8 cellular contexts compared by ENCODE assay signal in genomic region chr3:72176537-72177041, GRCh38.
DNase-seq lines count a peak whose midpoint lies in the region; ATAC-seq, FAIRE-seq and TF ChIP-seq lines count a peak whose summit lies in the region.

No MANE protein-coding gene starts in this region.

- no peaks in the 10 kb centered on the region for H3K36me3 ChIP-seq in GM12878 (ENCODE audit: control insufficient read depth in 2 of 2, insufficient read depth in 2 of 2, low read length in 1 of 2)
- no peaks in the 10 kb centered on the region for H3K36me3 ChIP-seq in suprapubic skin
- H3K36me3 ChIP-seq in psoas muscle (ENCODE audit: insufficient read depth in 1 of 2, low read depth in 1 of 2): no peaks in the 10 kb centered on the region

- H3K4me3 ChIP-seq in GM12878 (peak overlapping the region; percentile 39), suprapubic skin (no peak overlapping the region), psoas muscle (no peak overlapping the region)

- BruUV-seq in GM12878 (replicated peaks; lab: Mats Ljungman, UMichigan): no TSS peak

- WGBS in GM12878 (ENCODE audit: insufficient coverage, insufficient replicate concordance, low lambda C conversion rate, missing lambda C conversion rate): under 1% methylated on average over 8 of the region's 8 CpGs
- 90% methylated on average over 8 of the region's 8 CpGs for WGBS in suprapubic skin
- 87 to 88% (median 87%) methylated on average over 8 of the region's 8 CpGs for WGBS in psoas muscle, 3 donors

- H2AFZ ChIP-seq in GM12878 (ENCODE audit: control insufficient read depth, low read depth, low read length): no peak overlapping the region

- no peaks in the 10 kb centered on the region for H4K20me1 ChIP-seq in GM12878 (ENCODE audit: control insufficient read depth, insufficient read depth)

- no peaks in the 10 kb centered on the region for H3K79me2 ChIP-seq in GM12878 (ENCODE audit: control insufficient read depth, insufficient read depth, low read length)

- CTCF ChIA-PET in GM12878 (lab: Yijun Ruan, JAX): interaction anchor here (1.5 to 1.9 kb wide), 2 partner anchors 13 to 75 kb away, joined by 3 to 6 read pairs; no protein-coding TSS in a partner anchor

- FAIRE-seq in GM12878 (lab: Jason Lieb, UNC): peak; percentile 47

- RAD21 ChIA-PET in GM12878 (lab: Charles Lee; ENCODE audit: unreplicated experiment): interaction anchor here (0.8 to 2.9 kb wide), 8 partner anchors 11 to 246 kb away, joined by 3 to 23 read pairs (median 4); no protein-coding TSS in a partner anchor

- H3K4me2 ChIP-seq in GM12878 (ENCODE audit: control insufficient read depth, insufficient read depth): peak overlapping the region; percentile 94

- H3K4me1 ChIP-seq in GM12878 (ENCODE audit: control insufficient read depth, insufficient read depth, low read length) (peaks cover 29% of the 10 kb centered on the region), suprapubic skin (peaks cover 49% of the 10 kb centered on the region), psoas muscle (peaks cover 29% of the 10 kb centered on the region)

- DNase-seq in GM12878 (ENCODE audit: low read depth, low spot score) (peak; percentile 93), suprapubic skin (ENCODE audit: low spot score in 2 of 2) (no peak), AML-193 (lab: John Stamatoyannopoulos, UW) (no peak), psoas muscle (no peak), dermis blood vessel endothelial cell (no peak), NCI-H524 treated with DMSO at 0.1 percent for 48 hours (lab: John Stamatoyannopoulos, UW) (no peak)

- TF ChIP-seq POLR2A in GM12878 (IDR thresholded peaks at IDR 0.05; ENCODE audit: low read depth, low read length) (no peak; the same call in 1 of the 2 replicates), suprapubic skin (IDR thresholded peaks at IDR 0.05) (no peak)

- POLR2A ChIA-PET in GM12878 (lab: Charles Lee): interaction anchor here (1.1 to 2.2 kb wide), 3 partner anchors 11 to 97 kb away, joined by 3 to 10 read pairs (median 3); no protein-coding TSS in a partner anchor

- TF ChIP-seq EP300 in GM12878 (IDR thresholded peaks at IDR 0.05; ENCODE audit: borderline replicate concordance in 1 of 2, control insufficient read depth in 1 of 2, low read depth in 2 of 2, low read length in 2 of 2) (peak; percentile 94 to 95), suprapubic skin (IDR thresholded peaks at IDR 0.05) (no peak)

- H3K9me3 ChIP-seq in GM12878 (replicated peaks; ENCODE audit: control insufficient read depth, insufficient read depth, low read length) (no peaks in the 10 kb centered on the region; the same call in 2 of the 3 replicates), suprapubic skin (no peaks in the 10 kb centered on the region), psoas muscle (no peaks in the 10 kb centered on the region)

- intact Hi-C loops in GM12878 (cut with micrococcal nuclease; ENCODE audit: unreplicated experiment) (loop anchor here (1.0 to 5.0 kb wide), 6 partner anchors 12 to 646 kb away; no protein-coding TSS in a partner anchor), psoas muscle (cut with DNase I) (no loop called here)

- H3K27me3 ChIP-seq in GM12878 (replicated peaks in 1 of 2; ENCODE audit: control insufficient read depth in 2 of 2, insufficient read depth in 2 of 2, low read length in 1 of 2) (no peaks in the 10 kb centered on the region), suprapubic skin (no peaks in the 10 kb centered on the region), psoas muscle (ENCODE audit: insufficient read depth in 3 of 3, low read length in 2 of 3) (no peaks in the 10 kb centered on the region)

- H3K9ac ChIP-seq in GM12878 (ENCODE audit: control insufficient read depth, insufficient read depth, low read length): peak overlapping the region; percentile 62

- no peak for TF ChIP-seq CTCF in GM12878 (IDR thresholded peaks at IDR 0.05 in 2 of 3, conservative IDR thresholded peaks at IDR 0.05 in 1 of 3; ENCODE audit: control insufficient read depth in 2 of 3, extremely low read depth in 1 of 3, insufficient read depth in 1 of 3, low read depth in 3 of 3, low read length in 3 of 3)
- TF ChIP-seq CTCF in suprapubic skin (IDR thresholded peaks at IDR 0.05): no peak
- no peak for TF ChIP-seq CTCF in psoas muscle (IDR thresholded peaks at IDR 0.05)

- H3K27ac ChIP-seq in GM12878 (ENCODE audit: control insufficient read depth, insufficient read depth): peak overlapping the region; percentile 85
- peak overlapping the region; percentile 18 for H3K27ac ChIP-seq in suprapubic skin
- no peak overlapping the region for H3K27ac ChIP-seq in psoas muscle

- peak; percentile 33 for TF ChIP-seq RAD21 in GM12878 (IDR thresholded peaks at IDR 0.05; ENCODE audit: insufficient read depth, low read depth, low read length)

- in situ Hi-C loops in GM12878 (cut with MboI): no loop called here

- ATAC-seq in GM19438 (IDR thresholded peaks at IDR 0.05; ENCODE audit: low read depth, unreplicated experiment) (peak; percentile 94), HG03159 (IDR thresholded peaks at IDR 0.05; ENCODE audit: unreplicated experiment) (peak; percentile 89), GM12878 (peak; percentile 93), psoas muscle (no peak)

- SMC1A ChIA-PET in GM12878 (lab: Charles Lee; ENCODE audit: uncharacterized antibody, unreplicated experiment): interaction anchor here (1.1 to 6.1 kb wide), 8 partner anchors 11 to 199 kb away, joined by 3 to 44 read pairs (median 4); no protein-coding TSS in a partner anchor

TF ChIP-seq in GM12878, 131 proteins besides CTCF, POLR2A, EP300 and RAD21 (continues in another document):
- peak; percentile 99 for TF ChIP-seq SPI1 (IDR thresholded peaks at IDR 0.05; ENCODE audit: borderline replicate concordance, insufficient read depth, low read depth, low read length)
- TF ChIP-seq MLLT1 (IDR thresholded peaks at IDR 0.05): peak; percentile 96
- TF ChIP-seq E2F4 (IDR thresholded peaks at IDR 0.05; ENCODE audit: low read depth, low read length): no peak
- no peak for TF ChIP-seq ZNF274 (IDR thresholded peaks at IDR 0.05; ENCODE audit: insufficient read depth, insufficient read length)
- TF ChIP-seq ZNF207 (IDR thresholded peaks at IDR 0.05; ENCODE audit: borderline replicate concordance): no peak; the same call in 1 of the 2 replicates
- peak; percentile 74 for TF ChIP-seq RELB (IDR thresholded peaks at IDR 0.05; ENCODE audit: low read depth)
- TF ChIP-seq CREM (IDR thresholded peaks at IDR 0.05; ENCODE audit: low read depth): peak; percentile 82
- TF ChIP-seq IKZF2 (IDR thresholded peaks at IDR 0.05): peak; percentile 89 to 92
- no peak for TF ChIP-seq MYC (IDR thresholded peaks at IDR 0.05; ENCODE audit: insufficient read depth, insufficient read length, insufficient replicate concordance, low read length, severe bottlenecking)
- peak; percentile 73 for TF ChIP-seq IRF5 (IDR thresholded peaks at IDR 0.05; ENCODE audit: borderline replicate concordance)
- TF ChIP-seq CBFB (IDR thresholded peaks at IDR 0.05; ENCODE audit: low read depth): peak; percentile 83
- TF ChIP-seq TARDBP (IDR thresholded peaks at IDR 0.05; ENCODE audit: borderline replicate concordance): no peak
- TF ChIP-seq BRCA1 (IDR thresholded peaks at IDR 0.05; ENCODE audit: low read depth, low read length): no peak
- no peak for TF ChIP-seq SREBF1 (IDR thresholded peaks at IDR 0.05; ENCODE audit: low read length)

Comparison
In these comparisons a context has a peak if more than half of its experiments do, and no peak if none do; other contexts are left out.
1. ATAC-seq: peak in GM19438 (single experiment), HG03159 (single experiment) and GM12878 (single experiment); none in psoas muscle (0 of 4).